Comparison of ENCODE assay signal across 27 cellular contexts in genomic region chr7:87300756-87301155, GRCh38.
"Had no signal": no experiment of that assay in that cellular context is flagged by ENCODE, and none has a peak within 500 bp of the region (broad histone marks: within the 10 kb centered on the region; RNA-seq: fewer than 3 reads in every experiment).

No MANE protein-coding gene starts in this region.

- H3K27me3 ChIP-seq: colonic mucosa, dorsolateral prefrontal cortex, esophagus squamous epithelium, foreskin keratinocyte, gastrocnemius medialis had no signal

- H3K9me3 ChIP-seq: colonic mucosa, gastrocnemius medialis had no signal

- H3K4me1 ChIP-seq: colonic mucosa, esophagus muscularis mucosa, esophagus squamous epithelium, foreskin keratinocyte, gastrocnemius medialis, gastroesophageal sphincter, heart left ventricle, heart right ventricle had no signal

- H3K4me3 ChIP-seq: colonic mucosa, coronary artery, dorsolateral prefrontal cortex, esophagus muscularis mucosa, esophagus squamous epithelium, gastrocnemius medialis, gastroesophageal sphincter, heart left ventricle, heart right ventricle had no signal

- H3K36me3 ChIP-seq: colonic mucosa, esophagus muscularis mucosa, esophagus squamous epithelium, gastrocnemius medialis, gastroesophageal sphincter, heart left ventricle, heart right ventricle had no signal

- FAIRE-seq: colon, endometrium, frontal cortex had no signal

- H3K27ac ChIP-seq: colonic mucosa, coronary artery, dorsolateral prefrontal cortex, epithelial cell of prostate, esophagus muscularis mucosa, esophagus squamous epithelium, foreskin keratinocyte, gastrocnemius medialis, gastroesophageal sphincter, heart left ventricle, heart right ventricle had no signal

- DNase-seq: colonic mucosa; cortex of kidney; dermis blood vessel endothelial cell; dorsolateral prefrontal cortex; effector CD4-positive, alpha-beta T cell; effector CD8-positive, alpha-beta T cell; effector memory CD4-positive, alpha-beta T cell; effector memory CD8-positive, alpha-beta T cell; endodermal cell; erythroblast; esophagus squamous epithelium; foreskin fibroblast; foreskin keratinocyte; foreskin melanocyte; gastrocnemius medialis; glutamatergic neuron; head of caudate nucleus; heart left ventricle; heart right ventricle had no signal

- ATAC-seq: effector memory CD8-positive, alpha-beta T cell; esophagus mucosa; foreskin keratinocyte; gastrocnemius medialis; gastroesophageal sphincter; heart left ventricle; heart right ventricle had no signal
